13 cellular contexts compared by ENCODE assay signal in the genomic region with DNA sequence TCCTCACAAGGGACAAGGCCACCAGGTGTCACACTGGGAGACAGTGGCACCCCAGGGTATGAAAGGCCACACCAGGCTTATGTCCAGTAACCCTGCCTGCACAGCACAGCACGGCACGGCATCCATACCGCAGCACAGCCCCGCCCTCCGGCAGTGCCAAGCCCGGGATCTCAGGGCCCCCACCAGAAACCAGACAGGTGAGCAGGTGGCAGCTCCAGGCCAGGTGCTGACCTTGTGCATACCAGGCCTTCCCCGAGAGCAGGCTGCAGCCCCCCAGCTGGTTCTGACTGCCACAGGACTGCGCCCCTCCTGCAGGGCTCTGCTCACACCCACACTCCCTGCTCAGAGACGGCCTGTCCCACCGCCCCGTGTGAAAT. TPM values are rescaled to one million over a fixed set of nuclear protein-coding genes. Genes with fewer than 3 reads are reported as not detected.
"Had no signal": no experiment of that assay in that cellular context is flagged by ENCODE, and none has a peak within 500 bp of the region (broad histone marks: within the 10 kb centered on the region; RNA-seq: fewer than 3 reads in every experiment).

No MANE protein-coding gene starts in this region.

- H3K4me2 ChIP-seq: neural progenitor cell had no signal

- H2AFZ ChIP-seq: neural progenitor cell had no signal

- H3K36me3 Mint-ChIP-seq: neural progenitor cell had no signal

- H3K36me3 ChIP-seq: heart left ventricle, neural progenitor cell, right lobe of liver, stomach, tibial nerve had no signal

- ATAC-seq: activated T-cell treated with anti-CD3 and anti-CD28 coated beads, Interleukin-2, amount 50 U/mL, for 4 hours; foreskin keratinocyte; left lobe of liver; right lobe of liver had no signal

- H3K4me3 Mint-ChIP-seq: activated T-cell treated with anti-CD3 and anti-CD28 coated beads, Interleukin-2, amount 50 U/mL, for 4 hours; neural progenitor cell had no signal

- H3K4me3 ChIP-seq: heart left ventricle, neural progenitor cell, right lobe of liver, stomach, tibial nerve had no signal

- H3K27me3 ChIP-seq: foreskin keratinocyte, heart left ventricle, neural progenitor cell, right lobe of liver, stomach, tibial nerve had no signal

- H3K27ac Mint-ChIP-seq: neural progenitor cell had no signal

- H3K27ac ChIP-seq: foreskin keratinocyte, neural progenitor cell, right lobe of liver, stomach had no signal

- H3K9me3 ChIP-seq: heart left ventricle, right lobe of liver, stomach, tibial nerve had no signal

- DNase-seq: activated CD4-positive, alpha-beta T cell treated with anti-CD3 and anti-CD28 coated beads, Interleukin-2, amount 50 U/mL, for 4 hours; activated CD4-positive, CD25-positive, alpha-beta regulatory T cell treated with anti-CD3 and anti-CD28 coated beads, Interleukin-2, amount 50 U/mL, for 72 hours; activated naive CD4-positive, alpha-beta T cell; activated T-cell treated with anti-CD3 and anti-CD28 coated beads, Interleukin-2, amount 50 U/mL, for 4 hours; foreskin keratinocyte; stimulated activated CD4-positive, alpha-beta T cell treated with anti-CD3 and anti-CD28 coated beads, Interleukin-2, amount 100 ng/mL, for 48 hours; stomach had no signal

- H3K9ac ChIP-seq: neural progenitor cell had no signal

- H3K4me1 ChIP-seq: foreskin keratinocyte, right lobe of liver had no signal

- H3K9me3 Mint-ChIP-seq: activated T-cell treated with anti-CD3 and anti-CD28 coated beads, Interleukin-2, amount 50 U/mL, for 4 hours; neural progenitor cell had no signal

RNA-seq across cellular contexts. Expression of gene ADAMTS2, which starts 56.5 kb away (rescaled TPM):
- total RNA-seq: endothelial cell of umbilical vein, foreskin keratinocyte had no signal
- polyA plus RNA-seq: endothelial cell of umbilical vein, foreskin keratinocyte had no signal
